Comparison of ENCODE assay signal across 23 cellular contexts in genomic region chrX:130592204-130592603, GRCh38.
DNase-seq lines count a peak whose midpoint lies in the region; ATAC-seq, FAIRE-seq and TF ChIP-seq lines count a peak whose summit lies in the region.
"Had no signal": no experiment of that assay in that cellular context is flagged by ENCODE, and none has a peak within 500 bp of the region (broad histone marks: within the 10 kb centered on the region; RNA-seq: fewer than 3 reads in every experiment).

No MANE protein-coding gene starts in this region.

- no peaks in the 10 kb centered on the region for H3K9me2 ChIP-seq in hepatocyte (replicated peaks; ENCODE audit: insufficient read depth)

- H3K4me2 ChIP-seq in HepG2 (ENCODE audit: low read depth, low read length) (no peak overlapping the region), neural progenitor cell (no peak overlapping the region), hepatocyte (no peak overlapping the region)
- H3K4me2 ChIP-seq: GM23338 had no signal

- H3K27ac Mint-ChIP-seq in neural progenitor cell: peak overlapping the region; percentile 57
- H3K27ac Mint-ChIP-seq: CD4-positive, alpha-beta memory T cell; GM23338; H9; HFFc6 had no signal

- TF ChIP-seq EP300 in HepG2 (IDR thresholded peaks at IDR 0.05; ENCODE audit: low read depth in 2 of 2, low read length in 2 of 2): no peak
- no peak for TF ChIP-seq EP300 in HepG2 (CRISPR knock-in tag; IDR thresholded peaks at IDR 0.05; ENCODE audit: borderline replicate concordance)

- H3K36me3 ChIP-seq in HepG2 (replicated peaks in 1 of 2; ENCODE audit: control insufficient read depth in 1 of 2, insufficient read depth in 2 of 2, low read length in 2 of 2) (no peaks in the 10 kb centered on the region), right lobe of liver (no peaks in the 10 kb centered on the region), neural progenitor cell (no peaks in the 10 kb centered on the region), hepatocyte (replicated peaks; ENCODE audit: insufficient read depth, low read depth) (no peaks in the 10 kb centered on the region)

- H3F3A ChIP-seq in neural progenitor cell (ENCODE audit: low read depth): no peaks in the 10 kb centered on the region

- POLR2A ChIA-PET in HepG2 (lab: Yijun Ruan, JAX): no interaction called here

- H3K4me1 ChIP-seq in HepG2 (ENCODE audit: insufficient read depth, low read length) (no peaks in the 10 kb centered on the region), right lobe of liver (no peaks in the 10 kb centered on the region), neural progenitor cell (no peaks in the 10 kb centered on the region), hepatocyte (ENCODE audit: insufficient read depth) (no peaks in the 10 kb centered on the region)

- no peaks in the 10 kb centered on the region for H3K9me3 Mint-ChIP-seq in neural progenitor cell
- H3K9me3 Mint-ChIP-seq: CD4-positive, alpha-beta memory T cell; GM23338; H9; HFFc6 had no signal

- no peak for FAIRE-seq in HepG2 (lab: Jason Lieb, UNC)
- FAIRE-seq: A204.1, G401.6, GM12892 had no signal

- in situ Hi-C loops in HepG2 (cut with HindIII; ENCODE audit: extremely low pct_ligation_motif_present, low pct_unique_long_range_greater_than_20kb): no loop called here

- no peak overlapping the region for H3K27ac ChIP-seq in HepG2 (ENCODE audit: extremely low read length, insufficient read depth, low read length)
- H3K27ac ChIP-seq in right lobe of liver: no peak overlapping the region
- H3K27ac ChIP-seq in neural progenitor cell: no peak overlapping the region
- H3K27ac ChIP-seq in hepatocyte: no peak overlapping the region
- H3K27ac ChIP-seq: 22Rv1 had no signal

- intact Hi-C loops in HepG2 (cut with micrococcal nuclease; ENCODE audit: unreplicated experiment): no loop called here
- intact Hi-C loops in right lobe of liver (cut with DNase I): no loop called here

- no peak overlapping the region for H3K4me3 Mint-ChIP-seq in neural progenitor cell
- H3K4me3 Mint-ChIP-seq: CD4-positive, alpha-beta memory T cell; GM23338; H9; HFFc6 had no signal

- 63% methylated on average over 1 of the region's 1 CpG for WGBS in HepG2 (ENCODE audit: low lambda C conversion rate)
- WGBS in right lobe of liver (ENCODE audit: insufficient coverage, low coverage, low lambda C conversion rate, missing lambda C conversion rate): 60% methylated on average over 1 of the region's 1 CpG
- 81% methylated on average over 1 of the region's 1 CpG for WGBS in hepatocyte (ENCODE audit: low lambda C conversion rate, missing lambda C conversion rate)

- TF ChIP-seq POLR2A in HepG2 (IDR thresholded peaks at IDR 0.05; ENCODE audit: insufficient read depth in 1 of 2, low read depth in 2 of 2, low read length in 2 of 2): no peak
- TF ChIP-seq POLR2A in right lobe of liver (IDR thresholded peaks at IDR 0.05): no peak
- TF ChIP-seq POLR2A in erythroblast (IDR thresholded peaks at IDR 0.05; ENCODE audit: low read length): no peak

- no peak for TF ChIP-seq RAD21 in HepG2 (CRISPR knock-in tag; IDR thresholded peaks at IDR 0.05)

- H3K4me1 Mint-ChIP-seq in neural progenitor cell: peaks cover 14% of the 10 kb centered on the region
- H3K4me1 Mint-ChIP-seq: CD4-positive, alpha-beta memory T cell; GM23338 had no signal

- H3K27me3 ChIP-seq in HepG2 (ENCODE audit: control insufficient read depth in 1 of 2, insufficient read depth in 2 of 2, low read length in 2 of 2) (no peaks in the 10 kb centered on the region), right lobe of liver (no peaks in the 10 kb centered on the region), neural progenitor cell (no peaks in the 10 kb centered on the region), hepatocyte (no peaks in the 10 kb centered on the region)

- no peak overlapping the region for H3K4me3 ChIP-seq in HepG2 (replicated peaks in 1 of 3; ENCODE audit: insufficient read depth in 1 of 3, low read depth in 2 of 3, low read length in 3 of 3)
- H3K4me3 ChIP-seq in right lobe of liver: no peak overlapping the region
- no peak overlapping the region for H3K4me3 ChIP-seq in neural progenitor cell
- no peak overlapping the region for H3K4me3 ChIP-seq in hepatocyte
- H3K4me3 ChIP-seq: GM23338 had no signal

- ATAC-seq in HepG2: no peak
- ATAC-seq in right lobe of liver: no peak
- ATAC-seq in GM21529 (IDR thresholded peaks at IDR 0.05; ENCODE audit: unreplicated experiment): no peak
- ATAC-seq in HG02759 (IDR thresholded peaks at IDR 0.05; ENCODE audit: unreplicated experiment): no peak
- ATAC-seq: GM23338, HCT116 had no signal

- H3K27me3 Mint-ChIP-seq in neural progenitor cell (ENCODE audit: insufficient read depth, low read depth): no peaks in the 10 kb centered on the region

- no peak for DNase-seq in HepG2 (ENCODE audit: low spot score)
- no peak for DNase-seq in right lobe of liver
- DNase-seq in OCI-M1 (lab: John Stamatoyannopoulos, UW): peak; percentile 25
- DNase-seq in erythroblast (lab: John Stamatoyannopoulos, UW): peak; percentile 1 to 12
- no peak for DNase-seq in neural progenitor cell (ENCODE audit: low spot score)
- DNase-seq in hepatocyte (ENCODE audit: low spot score): no peak
- DNase-seq: ACHN; C1 segment of cervical spinal cord; Calu3; CD4-positive, alpha-beta memory T cell; COR-L47; DMS153; DND-41; H9; HFFc6 had no signal

- H3K79me2 ChIP-seq in HepG2 (ENCODE audit: insufficient read depth, low read length) (no peaks in the 10 kb centered on the region), neural progenitor cell (ENCODE audit: low read depth) (no peaks in the 10 kb centered on the region), hepatocyte (no peaks in the 10 kb centered on the region)

- H3K9me3 ChIP-seq in HepG2 (ENCODE audit: low read length): no peaks in the 10 kb centered on the region
- no peaks in the 10 kb centered on the region for H3K9me3 ChIP-seq in right lobe of liver
- H3K9me3 ChIP-seq in neural progenitor cell (ENCODE audit: low read depth): no peaks in the 10 kb centered on the region
- no peaks in the 10 kb centered on the region for H3K9me3 ChIP-seq in hepatocyte (ENCODE audit: low read depth)

- no TSS peak for BruUV-seq in HepG2 (replicated peaks; lab: Mats Ljungman, UMichigan)

- CTCF ChIA-PET in HepG2 (lab: Yijun Ruan, JAX; ENCODE audit: low intra/inter-chr PET ratio, low total read pairs): no interaction called here

- no peaks in the 10 kb centered on the region for H4K20me1 ChIP-seq in HepG2 (ENCODE audit: insufficient read depth, low read length)
- no peaks in the 10 kb centered on the region for H4K20me1 ChIP-seq in neural progenitor cell (ENCODE audit: low read depth)
- H4K20me1 ChIP-seq in hepatocyte (ENCODE audit: insufficient read depth, poor library complexity, severe bottlenecking): no peaks in the 10 kb centered on the region

- H2AFZ ChIP-seq in HepG2 (ENCODE audit: low read length) (no peak overlapping the region), neural progenitor cell (replicated peaks) (no peak overlapping the region), hepatocyte (no peak overlapping the region)
- H2AFZ ChIP-seq: GM23338 had no signal

- H3K9ac ChIP-seq in HepG2 (ENCODE audit: insufficient read depth, low read depth, low read length) (no peak overlapping the region), neural progenitor cell (no peak overlapping the region)

- TF ChIP-seq CTCF in HepG2 (CRISPR knock-in tag; IDR thresholded peaks at IDR 0.05) (no peak), right lobe of liver (IDR thresholded peaks at IDR 0.05) (no peak), neural progenitor cell (IDR thresholded peaks at IDR 0.05) (no peak), hepatocyte (IDR thresholded peaks at IDR 0.05; ENCODE audit: poor library complexity) (no peak)

- no peaks in the 10 kb centered on the region for H3K36me3 Mint-ChIP-seq in neural progenitor cell
- H3K36me3 Mint-ChIP-seq: CD4-positive, alpha-beta memory T cell had no signal

TF ChIP-seq in HepG2, 621 proteins besides CTCF, POLR2A, EP300 and RAD21:
- no peak for TF ChIP-seq BRD4 (CRISPR knock-in tag; IDR thresholded peaks at IDR 0.05)
- TF ChIP-seq MAFF (IDR thresholded peaks at IDR 0.05; ENCODE audit: low read depth, low read length): peak; percentile 83
- peak; percentile 76 to 90; a peak in 3 of 4 replicates for TF ChIP-seq MAFK (conservative IDR thresholded peaks at IDR 0.05 in 1 of 2, IDR thresholded peaks at IDR 0.05 in 1 of 2; ENCODE audit: low read length in 2 of 2)
- no peak for TF ChIP-seq NFIC (IDR thresholded peaks at IDR 0.05; ENCODE audit: low read length)
TF ChIP-seq in HepG2: peak in this region for 2.

Comparison
In these comparisons a context has a peak if more than half of its experiments do, and no peak if none do; other contexts are left out.
1. DNase-seq: peak in OCI-M1 (single experiment) and erythroblast (2 of 2); none in HepG2 (single experiment), right lobe of liver (0 of 3), neural progenitor cell (single experiment) and hepatocyte (single experiment).